Comparison of ENCODE assay signal across 8 cellular contexts in the genomic region with DNA sequence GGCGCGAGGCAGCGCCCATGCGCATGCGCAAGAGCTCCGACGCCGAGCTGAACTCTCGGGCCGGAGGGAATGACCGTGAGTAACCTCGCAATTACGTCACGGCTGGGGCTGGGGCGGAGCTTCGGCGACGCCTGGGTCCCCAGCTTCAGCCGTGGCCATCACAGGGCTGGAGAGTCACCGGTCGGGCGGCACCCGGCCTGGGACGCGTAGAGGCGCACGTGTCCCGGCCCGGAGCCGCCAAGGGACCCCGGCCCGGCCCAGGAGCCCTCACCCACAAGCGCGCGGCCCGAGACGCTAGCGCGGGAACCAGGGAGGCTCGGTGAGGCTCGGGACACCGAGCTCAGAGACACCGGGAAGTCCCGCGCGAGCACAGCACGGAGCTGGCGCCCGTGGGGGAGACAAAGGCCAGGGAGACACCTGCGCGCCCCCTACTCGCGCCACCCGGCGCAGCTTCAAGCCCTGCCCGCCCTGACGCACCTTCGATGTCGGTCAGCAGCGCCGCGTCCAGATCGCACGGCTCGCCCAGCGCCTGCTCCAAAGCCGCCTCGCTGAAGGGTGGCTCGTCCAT. TPM values are rescaled to one million over a fixed set of nuclear protein-coding genes. Genes with fewer than 3 reads are reported as not detected.
A peak's percentile ranks its signal among the peaks of the same experiment; 100 is the strongest.
DNase-seq lines count a peak whose midpoint lies in the region; ATAC-seq and TF ChIP-seq lines count a peak whose summit lies in the region.

No MANE protein-coding gene starts in this region.

- peak overlapping the region; percentile 99 for H3K27ac ChIP-seq in CD8-positive, alpha-beta T cell (ENCODE audit: low read depth, low read length)
- H3K27ac ChIP-seq in HL-60 (replicated peaks) (peak overlapping the region; percentile 88), lower lobe of right lung (peak overlapping the region; percentile 100)

- intact Hi-C loops in CD8-positive, alpha-beta T cell (cut with DNase I, micrococcal nuclease) = loop anchor here (1.0 to 10.0 kb wide), 5 partner anchors 13 to 348 kb away; a partner anchor contains a TSS
- intact Hi-C loops in lower lobe of right lung (cut with DNase I) = no loop called here

- H3K27ac Mint-ChIP-seq in CD8-positive, alpha-beta T cell = peak overlapping the region; percentile 97
- H3K27ac Mint-ChIP-seq in activated CD8-positive, alpha-beta T cell treated with anti-CD3 and anti-CD28 coated beads, Interleukin-2, amount 10 ng/mL, durations not matched to agents 7 days and 5 days = peak overlapping the region; percentile 93

- H3K36me3 Mint-ChIP-seq in CD8-positive, alpha-beta T cell = peaks cover 12% of the 10 kb centered on the region
- H3K36me3 Mint-ChIP-seq in activated CD8-positive, alpha-beta T cell treated with anti-CD3 and anti-CD28 coated beads, Interleukin-2, amount 10 ng/mL, durations not matched to agents 7 days and 5 days (ENCODE audit: low read depth) = peaks cover 35% of the 10 kb centered on the region

- peak overlapping the region; percentile 95 for H3K4me3 ChIP-seq in CD8-positive, alpha-beta T cell (ENCODE audit: low read depth, low read length)
- H3K4me3 ChIP-seq in HL-60 (replicated peaks; ENCODE audit: insufficient read depth, low read length) (peak overlapping the region; percentile 65), lower lobe of right lung (peak overlapping the region; percentile 98)

- H3K27me3 ChIP-seq in CD8-positive, alpha-beta T cell (ENCODE audit: insufficient read depth, low read length) = no peaks in the 10 kb centered on the region
- H3K27me3 ChIP-seq in HL-60 (ENCODE audit: insufficient read depth, poor library complexity, severe bottlenecking) (no peaks in the 10 kb centered on the region), lower lobe of right lung (ENCODE audit: low read depth) (no peaks in the 10 kb centered on the region)

- H3K9me3 Mint-ChIP-seq in CD8-positive, alpha-beta T cell = no peaks in the 10 kb centered on the region
- no peaks in the 10 kb centered on the region for H3K9me3 Mint-ChIP-seq in activated CD8-positive, alpha-beta T cell treated with anti-CD3 and anti-CD28 coated beads, Interleukin-2, amount 10 ng/mL, durations not matched to agents 7 days and 5 days (ENCODE audit: insufficient read depth)

- TF ChIP-seq CTCF in CD8-positive, alpha-beta T cell (IDR thresholded peaks at IDR 0.05) = no peak
- TF ChIP-seq CTCF in HL-60 (IDR thresholded peaks at IDR 0.05; ENCODE audit: insufficient read depth, low read length) (no peak), lower lobe of right lung (IDR thresholded peaks at IDR 0.05) (no peak)

- H3K4me1 ChIP-seq in CD8-positive, alpha-beta T cell (ENCODE audit: insufficient read depth, low read length) = peaks cover 82% of the 10 kb centered on the region
- peaks cover 70% of the 10 kb centered on the region for H3K4me1 ChIP-seq in lower lobe of right lung

- peak overlapping the region; percentile 88 for H3K4me3 Mint-ChIP-seq in CD8-positive, alpha-beta T cell
- H3K4me3 Mint-ChIP-seq in activated CD8-positive, alpha-beta T cell treated with anti-CD3 and anti-CD28 coated beads, Interleukin-2, amount 10 ng/mL, durations not matched to agents 7 days and 5 days = peak overlapping the region; percentile 96

- H3K9me3 ChIP-seq in CD8-positive, alpha-beta T cell (ENCODE audit: low read length) = no peaks in the 10 kb centered on the region
- H3K9me3 ChIP-seq in lower lobe of right lung = no peaks in the 10 kb centered on the region

- DNase-seq in CD8-positive, alpha-beta T cell = peak; percentile 94 to 99 (median 96)
- DNase-seq in HL-60 (ENCODE audit: low read depth in 1 of 2, low spot score in 1 of 2) (peak; percentile 82 to 90), NCI-H82 treated with DMSO at 0.1 percent for 48 hours (lab: John Stamatoyannopoulos, UW; ENCODE audit: unreplicated experiment) (peak; percentile 85), ecto neural progenitor cell (ENCODE audit: low spot score) (peak; percentile 100), lower lobe of right lung (peak; percentile 98)
- DNase-seq in activated CD8-positive, alpha-beta T cell treated with anti-CD3 and anti-CD28 coated beads, Interleukin-2, amount 10 ng/mL, durations not matched to agents 7 days and 5 days = peak; percentile 98
- peak; percentile 97 for DNase-seq in stimulated activated CD4-positive, alpha-beta T cell treated with anti-CD3 and anti-CD28 coated beads, Interleukin-4, amount 100 ng/mL, for 48 hours (ENCODE audit: low read depth in 2 of 2)

- POLR2A ChIA-PET in CD8-positive, alpha-beta T cell (lab: Charles Lee) = interaction anchor here (0.6 to 2.8 kb wide), 8 partner anchors 9 to 154 kb away, joined by 3 to 29 read pairs (median 4); no protein-coding TSS in a partner anchor
- POLR2A ChIA-PET in activated CD8-positive, alpha-beta T cell treated with anti-CD3 and anti-CD28 coated beads, Interleukin-2, amount 10 ng/mL, durations not matched to agents 7 days and 5 days (lab: Charles Lee) = interaction anchor here (0.8 to 4.8 kb wide), 21 partner anchors 11 to 154 kb away, joined by 3 to 117 read pairs (median 5); a partner anchor contains a TSS

- ATAC-seq in CD8-positive, alpha-beta T cell = peak; percentile 72
- ATAC-seq in GM19463 (IDR thresholded peaks at IDR 0.05; ENCODE audit: unreplicated experiment) (peak; percentile 57), lower lobe of right lung (peak; percentile 83 to 88)
- ATAC-seq in activated CD8-positive, alpha-beta T cell treated with anti-CD3 and anti-CD28 coated beads, Interleukin-2, amount 10 ng/mL, durations not matched to agents 7 days and 5 days = peak; percentile 73

- H3K27me3 Mint-ChIP-seq in CD8-positive, alpha-beta T cell (ENCODE audit: low read depth) = no peaks in the 10 kb centered on the region
- no peaks in the 10 kb centered on the region for H3K27me3 Mint-ChIP-seq in activated CD8-positive, alpha-beta T cell treated with anti-CD3 and anti-CD28 coated beads, Interleukin-2, amount 10 ng/mL, durations not matched to agents 7 days and 5 days (ENCODE audit: low read depth)

- CTCF ChIA-PET in CD8-positive, alpha-beta T cell (lab: Charles Lee) = interaction anchor here (1.2 to 3.0 kb wide), 8 partner anchors 9 to 23 kb away, joined by 3 to 10 read pairs (median 5); no protein-coding TSS in a partner anchor
- CTCF ChIA-PET in activated CD8-positive, alpha-beta T cell treated with anti-CD3 and anti-CD28 coated beads, Interleukin-2, amount 10 ng/mL, durations not matched to agents 7 days and 5 days (lab: Charles Lee) = interaction anchor here (0.7 to 2.4 kb wide), 15 partner anchors 9 to 340 kb away, joined by 3 to 33 read pairs (median 3); a partner anchor contains a TSS

- H3K36me3 ChIP-seq in CD8-positive, alpha-beta T cell (ENCODE audit: insufficient read depth, low read length) = peaks cover 4% of the 10 kb centered on the region
- H3K36me3 ChIP-seq in lower lobe of right lung = peaks cover 11% of the 10 kb centered on the region

- H3K4me1 Mint-ChIP-seq in CD8-positive, alpha-beta T cell (ENCODE audit: low read depth) = peaks cover 75% of the 10 kb centered on the region
- H3K4me1 Mint-ChIP-seq in activated CD8-positive, alpha-beta T cell treated with anti-CD3 and anti-CD28 coated beads, Interleukin-2, amount 10 ng/mL, durations not matched to agents 7 days and 5 days (ENCODE audit: low read depth) = peaks cover 76% of the 10 kb centered on the region

RNA-seq across cellular contexts. Expression of a gene that starts 0.5 kb away (rescaled TPM):
- 100 to 1,000 TPM; 401 to 412 TPM for total RNA-seq in CD8-positive, alpha-beta T cell
- total RNA-seq in activated CD8-positive, alpha-beta T cell treated with anti-CD3 and anti-CD28 coated beads, Interleukin-2, amount 10 ng/mL, durations not matched to agents 7 days and 5 days = 100 to 1,000 TPM; 212 to 254 TPM
- 77.2 TPM for total RNA-seq in lower lobe of right lung

Comparison
In these comparisons a context has a peak if more than half of its experiments do, and no peak if none do; other contexts are left out.
1. Peak in every context shown above with its lines: DNase-seq, ATAC-seq, H3K4me3 ChIP-seq and H3K27ac ChIP-seq.